ENCODE assay signal across 18 cellular contexts in genomic region chr4:58833126-58833525, GRCh38.
A peak's percentile ranks its signal among the peaks of the same experiment; 100 is the strongest.
DNase-seq lines count a peak whose midpoint lies in the region; ATAC-seq, FAIRE-seq and TF ChIP-seq lines count a peak whose summit lies in the region.
"Had no signal": no experiment of that assay in that cellular context is flagged by ENCODE, and none has a peak within 500 bp of the region (broad histone marks: within the 10 kb centered on the region; RNA-seq: fewer than 3 reads in every experiment).

No MANE protein-coding gene starts in this region.

- in situ Hi-C loops in IMR-90 (cut with MboI; ENCODE audit: low sequenced_read_pairs) (no loop called here), K562 (cut with MboI) (no loop called here)

- H3K23ac ChIP-seq in IMR-90 (ENCODE audit: low read depth, low read length): no peak overlapping the region

- H2AK9ac ChIP-seq in IMR-90 (replicated peaks; ENCODE audit: low read depth, low read length, poor library complexity): no peak overlapping the region

- dilution Hi-C loops in IMR-90 (cut with HindIII; ENCODE audit: low sequenced_read_pairs, unreplicated experiment): no loop called here

- H3K9me1 ChIP-seq in IMR-90 (ENCODE audit: insufficient read depth, low read length) (no peaks in the 10 kb centered on the region), K562 (ENCODE audit: control insufficient read depth, insufficient read depth, low read length) (no peaks in the 10 kb centered on the region)

- ATAC-seq in A549 (no peak), IMR-90 (ENCODE audit: low read depth) (no peak), K562 (no peak), GM18511 (IDR thresholded peaks at IDR 0.05; ENCODE audit: unreplicated experiment) (no peak)

- no peak for DNase-seq in A549 (ENCODE audit: low read depth in 1 of 2, low spot score in 1 of 2)
- DNase-seq in IMR-90: no peak
- DNase-seq in K562 (ENCODE audit: extremely low read depth in 1 of 4, low spot score in 3 of 4): no peak
- no peak for DNase-seq in NCI-H510A (lab: John Stamatoyannopoulos, UW)
- no peak for DNase-seq in left ventricle myocardium inferior
- DNase-seq: 8988T; C1 segment of cervical spinal cord; Calu3; CD4-positive, alpha-beta memory T cell; COR-L47; DMS53; DMS79 treated with DMSO at 0.1 percent for 48 hours; GF-D8; GM23248; H9 had no signal

- TF ChIP-seq EP300 in A549 (IDR thresholded peaks at IDR 0.05) (no peak), K562 (IDR thresholded peaks at IDR 0.05; ENCODE audit: low read length) (no peak)

- H3K4me2 ChIP-seq in A549 (peak overlapping the region; percentile 43; the same call in 2 of the 3 replicates), IMR-90 (ENCODE audit: low read depth, low read length) (no peak overlapping the region), K562 (ENCODE audit: insufficient read depth, low read length) (no peak overlapping the region)

- no peak overlapping the region for H3K56ac ChIP-seq in IMR-90 (ENCODE audit: extremely low read depth, insufficient read depth, low read length)

- H3K79me1 ChIP-seq in IMR-90 (ENCODE audit: low read depth in 1 of 2, low read length in 2 of 2): no peaks in the 10 kb centered on the region

- H3K79me2 ChIP-seq in K562 (ENCODE audit: control insufficient read depth, insufficient read depth, low read length): no peaks in the 10 kb centered on the region

- H3K9ac ChIP-seq in IMR-90 (ENCODE audit: low read depth, low read length) (no peak overlapping the region), K562 (ENCODE audit: insufficient read depth in 1 of 2, low read depth in 2 of 2, low read length in 2 of 2) (no peak overlapping the region)
- H3K9ac ChIP-seq: GM23248 had no signal

- intact Hi-C loops in IMR-90 (cut with micrococcal nuclease): no loop called here
- intact Hi-C loops in K562 (cut with micrococcal nuclease): no loop called here
- intact Hi-C loops in left ventricle myocardium inferior (cut with micrococcal nuclease): no loop called here

- H4K5ac ChIP-seq in IMR-90 (ENCODE audit: low read depth, low read length): no peak overlapping the region

- H4K20me1 ChIP-seq in IMR-90 (ENCODE audit: insufficient read depth, low read length) (no peaks in the 10 kb centered on the region), K562 (replicated peaks; ENCODE audit: control insufficient read depth, insufficient read depth, low read length) (no peaks in the 10 kb centered on the region)

- no peaks in the 10 kb centered on the region for H3K9me3 ChIP-seq in A549
- H3K9me3 ChIP-seq in IMR-90 (ENCODE audit: control insufficient read depth, insufficient read depth, low read length): no peaks in the 10 kb centered on the region
- no peaks in the 10 kb centered on the region for H3K9me3 ChIP-seq in K562 (replicated peaks; ENCODE audit: control insufficient read depth, insufficient read depth, low read depth, low read length)
- H3K9me3 ChIP-seq in left ventricle myocardium inferior (replicated peaks): no peaks in the 10 kb centered on the region

- H4K91ac ChIP-seq in IMR-90 (ENCODE audit: insufficient read depth, low read depth, low read length): no peak overlapping the region

- H2BK120ac ChIP-seq in IMR-90 (ENCODE audit: low read depth, low read length): no peak overlapping the region

- H3K4me1 ChIP-seq in A549 (no peaks in the 10 kb centered on the region), IMR-90 (ENCODE audit: control insufficient read depth, insufficient read depth, low read length) (no peaks in the 10 kb centered on the region), K562 (replicated peaks in 1 of 2; ENCODE audit: control insufficient read depth in 2 of 2, insufficient read depth in 2 of 2, low read length in 2 of 2) (no peaks in the 10 kb centered on the region), left ventricle myocardium inferior (no peaks in the 10 kb centered on the region)

- H3K36me3 ChIP-seq in IMR-90 (ENCODE audit: control insufficient read depth, insufficient read depth, low read length) (no peaks in the 10 kb centered on the region), K562 (ENCODE audit: control insufficient read depth, insufficient read depth, low read length) (no peaks in the 10 kb centered on the region), left ventricle myocardium inferior (no peaks in the 10 kb centered on the region)

- no peak for TF ChIP-seq RAD21 in A549 (conservative IDR thresholded peaks at IDR 0.05 in 1 of 2, IDR thresholded peaks at IDR 0.05 in 1 of 2)
- no peak for TF ChIP-seq RAD21 in IMR-90 (IDR thresholded peaks at IDR 0.05; ENCODE audit: low read length)
- no peak for TF ChIP-seq RAD21 in K562 (CRISPR knock-in tag; conservative IDR thresholded peaks at IDR 0.05 in 1 of 2, IDR thresholded peaks at IDR 0.05 in 1 of 2)

- no peak overlapping the region for H3K14ac ChIP-seq in IMR-90 (replicated peaks; ENCODE audit: low read depth, low read length)

- H3K4me3 ChIP-seq in A549: no peak overlapping the region
- H3K4me3 ChIP-seq in IMR-90 (ENCODE audit: insufficient read depth, low read depth, low read length): no peak overlapping the region
- no peak overlapping the region for H3K4me3 ChIP-seq in K562
- no peak overlapping the region for H3K4me3 ChIP-seq in left ventricle myocardium inferior
- H3K4me3 ChIP-seq: GM23248 had no signal

- H2AK5ac ChIP-seq in IMR-90 (ENCODE audit: low read depth, low read length): no peak overlapping the region

- H2AFZ ChIP-seq in IMR-90 (replicated peaks; ENCODE audit: low read length, poor library complexity): no peak overlapping the region
- no peak overlapping the region for H2AFZ ChIP-seq in K562 (ENCODE audit: low read depth, low read length)
- H2AFZ ChIP-seq: GM23248 had no signal

- 29% methylated on average over 1 of the region's 1 CpG for WGBS in A549 (ENCODE audit: missing lambda C conversion rate)
- WGBS in IMR-90 (ENCODE audit: extremely low coverage in 2 of 2, insufficient read length in 1 of 2), 2 experiments: 100% methylated on average over 1 of the region's 1 CpG; no CpG with 5 or more reads in 1 of the 2 experiments
- 3% methylated on average over 1 of the region's 1 CpG for WGBS in K562 (ENCODE audit: insufficient coverage, low coverage, missing lambda C conversion rate)

- POLR2A ChIA-PET in A549 (lab: Yijun Ruan, JAX): no interaction called here
- POLR2A ChIA-PET in IMR-90 (lab: Charles Lee; ENCODE audit: unreplicated experiment): no interaction called here
- POLR2A ChIA-PET in K562 (lab: Yijun Ruan, JAX): no interaction called here

- no peak overlapping the region for H4K8ac ChIP-seq in IMR-90 (ENCODE audit: low read depth in 2 of 2, low read length in 2 of 2)

- no peak for FAIRE-seq in A549 (lab: Jason Lieb, UNC)
- peak; percentile 15 for FAIRE-seq in K562 (lab: Jason Lieb, UNC)
- FAIRE-seq: GM12891, GM18507 had no signal

- H3K27ac ChIP-seq in A549 (no peak overlapping the region), IMR-90 (ENCODE audit: insufficient read depth, low read length) (no peak overlapping the region), K562 (ENCODE audit: extremely low read depth, low read depth, low read length) (no peak overlapping the region), left ventricle myocardium inferior (replicated peaks) (no peak overlapping the region)
- H3K27ac ChIP-seq: GM23248 had no signal

- TF ChIP-seq CTCF in A549 (IDR thresholded peaks at IDR 0.05) (no peak), IMR-90 (conservative IDR thresholded peaks at IDR 0.05; ENCODE audit: low read depth, low read length) (no peak), K562 (IDR thresholded peaks at IDR 0.05 in 2 of 3, conservative IDR thresholded peaks at IDR 0.05 in 1 of 3; ENCODE audit: insufficient read depth in 2 of 3, low read depth in 1 of 3, low read length in 3 of 3) (no peak), left ventricle myocardium inferior (IDR thresholded peaks at IDR 0.05; ENCODE audit: borderline replicate concordance) (no peak)

- BruUV-seq in IMR-90 (replicated peaks; lab: Mats Ljungman, UMichigan) (no TSS peak), K562 (replicated peaks; lab: Mats Ljungman, UMichigan) (no TSS peak)

- H3K18ac ChIP-seq in IMR-90 (ENCODE audit: low read depth, low read length): no peak overlapping the region

- H2BK20ac ChIP-seq in IMR-90 (ENCODE audit: low read depth, low read length): no peak overlapping the region

- H3K4ac ChIP-seq in IMR-90 (ENCODE audit: low read depth, low read length): no peak overlapping the region

- no peak overlapping the region for H2BK5ac ChIP-seq in IMR-90 (ENCODE audit: low read depth, low read length, poor library complexity, severe bottlenecking)

- CTCF ChIA-PET in A549 (lab: Yijun Ruan, JAX): no interaction called here
- CTCF ChIA-PET in IMR-90 (lab: Yijun Ruan, JAX): no interaction called here
- CTCF ChIA-PET in K562 (lab: Yijun Ruan, JAX; ENCODE audit: low intra/inter-chr PET ratio): no interaction called here

- TF ChIP-seq POLR2A in A549 (IDR thresholded peaks at IDR 0.05; ENCODE audit: low read length): no peak
- TF ChIP-seq POLR2A in IMR-90 (IDR thresholded peaks at IDR 0.05; ENCODE audit: low read depth, low read length): no peak
- no peak for TF ChIP-seq POLR2A in K562 (conservative IDR thresholded peaks at IDR 0.05)

- H2BK15ac ChIP-seq in IMR-90 (ENCODE audit: low read depth, low read length): no peak overlapping the region

- H3K27me3 ChIP-seq in IMR-90 (ENCODE audit: control insufficient read depth, insufficient read depth, low read length): no peaks in the 10 kb centered on the region
- H3K27me3 ChIP-seq in K562 (ENCODE audit: control insufficient read depth in 2 of 2, insufficient read depth in 2 of 2, low read length in 2 of 2): no peaks in the 10 kb centered on the region
- no peaks in the 10 kb centered on the region for H3K27me3 ChIP-seq in left ventricle myocardium inferior (ENCODE audit: low read depth)

TF ChIP-seq in A549, 52 proteins besides CTCF, POLR2A, EP300 and RAD21:
- TF ChIP-seq MAFK (IDR thresholded peaks at IDR 0.05; ENCODE audit: partially characterized antibody) (peak; percentile 94), MYC (IDR thresholded peaks at IDR 0.05; ENCODE audit: borderline replicate concordance, low read length) (no peak)

TF ChIP-seq in IMR-90, 13 proteins besides CTCF, POLR2A, EP300 and RAD21:
- TF ChIP-seq MAFK (IDR thresholded peaks at IDR 0.05; ENCODE audit: low read depth, low read length): peak; percentile 96
- no peak for TF ChIP-seq SMC3 (IDR thresholded peaks at IDR 0.05; ENCODE audit: low read depth, low read length)

TF ChIP-seq in K562, 482 proteins besides CTCF, POLR2A, EP300 and RAD21 (continues in another document):
- no peak for TF ChIP-seq ZC3H8 (IDR thresholded peaks at IDR 0.05)
- no peak for TF ChIP-seq HMG20B (CRISPR knock-in tag; IDR thresholded peaks at IDR 0.05)
- TF ChIP-seq ZNF316 (IDR thresholded peaks at IDR 0.05): peak; percentile 92
- TF ChIP-seq SMAD3 (CRISPR knock-in tag; conservative IDR thresholded peaks at IDR 0.05): no peak
- TF ChIP-seq FOS (IDR thresholded peaks at IDR 0.05; ENCODE audit: extremely low read depth, insufficient read length): no peak

Comparison
In these comparisons a context has a peak if more than half of its experiments do, and no peak if none do; other contexts are left out.
1. Of the 35 proteins assayed by ChIP-seq in both K562 and A549: peak only in K562: none; only in A549: none; in both: MAFK; in neither: 34.